14 cellular contexts compared by ENCODE assay signal in the genomic region with DNA sequence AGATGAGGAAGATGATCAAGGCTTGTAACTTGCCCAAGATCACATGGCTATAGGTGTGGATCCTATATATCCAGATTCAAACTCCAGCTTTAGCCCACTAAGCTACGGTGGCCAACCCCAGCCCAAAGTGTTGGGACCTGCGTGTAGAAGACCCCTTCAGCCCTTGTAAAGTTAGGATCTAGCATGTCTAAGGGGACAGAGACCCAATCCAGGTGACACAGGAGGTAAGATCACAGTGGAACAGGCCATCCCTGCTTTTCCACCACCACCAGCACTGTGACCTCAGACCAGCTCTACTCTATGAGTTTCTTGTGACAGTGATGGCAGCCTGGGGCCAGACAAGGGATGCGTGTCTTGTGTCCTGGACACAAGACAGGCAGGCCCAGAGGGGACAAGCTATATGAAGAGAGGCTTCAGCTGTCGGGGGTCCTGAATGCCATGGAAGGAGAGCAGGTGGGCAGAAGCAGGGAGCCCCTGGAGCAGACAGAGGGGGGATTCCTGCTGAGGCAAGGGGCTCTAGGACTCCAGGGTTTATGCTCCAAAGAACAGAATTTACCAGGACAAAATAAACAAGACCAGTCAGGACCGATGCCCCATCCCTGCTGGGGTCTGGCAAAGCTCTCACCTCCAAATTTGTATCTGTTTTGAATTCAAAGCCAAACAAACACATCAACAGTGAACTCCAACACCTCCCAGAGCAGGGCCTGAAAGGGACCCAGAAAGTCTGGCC. TPM values are rescaled to one million over a fixed set of nuclear protein-coding genes. Genes with fewer than 3 reads are reported as not detected.
A peak's percentile ranks its signal among the peaks of the same experiment; 100 is the strongest.
DNase-seq lines count a peak whose midpoint lies in the region; ATAC-seq, FAIRE-seq and TF ChIP-seq lines count a peak whose summit lies in the region.
"Had no signal": no experiment of that assay in that cellular context is flagged by ENCODE, and none has a peak within 500 bp of the region (broad histone marks: within the 10 kb centered on the region; RNA-seq: fewer than 3 reads in every experiment).

No MANE protein-coding gene starts in this region.

- no peak overlapping the region for H3K4me3 Mint-ChIP-seq in stimulated activated naive CD8-positive, alpha-beta T cell treated with anti-CD3 and anti-CD28 coated beads, Interleukin-15, amount 100 ng/mL, for 72 hours
- H3K4me3 Mint-ChIP-seq: CD8-positive, alpha-beta T cell had no signal

- peak; percentile 3 for DNase-seq in stimulated activated naive CD8-positive, alpha-beta T cell treated with anti-CD3 and anti-CD28 coated beads, Interleukin-15, Interleukin-2, amounts not matched to agents 100 U/mL and 50 U/mL, for 24 hours
- DNase-seq in stimulated activated naive CD8-positive, alpha-beta T cell treated with anti-CD3 and anti-CD28 coated beads, Interleukin-15, amount 100 ng/mL, for 72 hours, result no peak
- DNase-seq in colonic mucosa, result peak; percentile 20
- peak; percentile 87 for DNase-seq in osteoblast (ENCODE audit: insufficient read length, low spot score, missing footprints)
- no peak for DNase-seq in H54 (ENCODE audit: insufficient read length, low spot score)
- no peak for DNase-seq in NCI-H1417 (lab: John Stamatoyannopoulos, UW)
- no peak for DNase-seq in RWPE1 (ENCODE audit: low spot score)
- DNase-seq: dermis blood vessel endothelial cell, mesenchymal stem cell, MV-4-11, SHP77 treated with DMSO at 0.1 percent for 48 hours had no signal

- TF ChIP-seq CTCF in colonic mucosa (IDR thresholded peaks at IDR 0.05) (no peak), osteoblast (IDR thresholded peaks at IDR 0.05; ENCODE audit: extremely low read depth, low read depth, low read length) (no peak), RWPE1 (conservative IDR thresholded peaks at IDR 0.05; ENCODE audit: low read depth) (no peak)

- H3K4me1 Mint-ChIP-seq in stimulated activated naive CD8-positive, alpha-beta T cell treated with anti-CD3 and anti-CD28 coated beads, Interleukin-15, amount 100 ng/mL, for 72 hours, result peaks cover under 1% of the 10 kb centered on the region

- CTCF ChIA-PET in RWPE1 (lab: Yijun Ruan, JAX), result no interaction called here

- peaks cover 37% of the 10 kb centered on the region for H3K27me3 Mint-ChIP-seq in stimulated activated naive CD8-positive, alpha-beta T cell treated with anti-CD3 and anti-CD28 coated beads, Interleukin-15, amount 100 ng/mL, for 72 hours

- H3K4me1 ChIP-seq in colonic mucosa (peaks cover 5% of the 10 kb centered on the region), osteoblast (ENCODE audit: insufficient read depth, low read length) (no peaks in the 10 kb centered on the region)

- FAIRE-seq in H54 (lab: Jason Lieb, UNC), result no peak
- FAIRE-seq: astrocyte had no signal

- H3K9me3 Mint-ChIP-seq in stimulated activated naive CD8-positive, alpha-beta T cell treated with anti-CD3 and anti-CD28 coated beads, Interleukin-15, amount 100 ng/mL, for 72 hours, result no peaks in the 10 kb centered on the region
- H3K9me3 Mint-ChIP-seq: CD8-positive, alpha-beta T cell had no signal

- no peaks in the 10 kb centered on the region for H3K9me3 ChIP-seq in colonic mucosa
- no peaks in the 10 kb centered on the region for H3K9me3 ChIP-seq in osteoblast (ENCODE audit: low read depth, low read length)

- H4K20me1 ChIP-seq in osteoblast (ENCODE audit: insufficient read depth, low read length), result no peaks in the 10 kb centered on the region

- no peaks in the 10 kb centered on the region for H3K79me2 ChIP-seq in osteoblast (ENCODE audit: insufficient read depth, low read length)
- H3K79me2 ChIP-seq: parathyroid adenoma had no signal

- H3K4me3 ChIP-seq in colonic mucosa (no peak overlapping the region), osteoblast (ENCODE audit: insufficient read depth, low read length) (no peak overlapping the region)

- H3K36me3 ChIP-seq in colonic mucosa, result no peaks in the 10 kb centered on the region
- H3K36me3 ChIP-seq in osteoblast (ENCODE audit: insufficient read depth, low read length), result no peaks in the 10 kb centered on the region

- H3K4me2 ChIP-seq in osteoblast (ENCODE audit: insufficient read depth, low read length), result no peak overlapping the region

- no peaks in the 10 kb centered on the region for H3K27me3 ChIP-seq in colonic mucosa
- peaks cover 9% of the 10 kb centered on the region for H3K27me3 ChIP-seq in osteoblast (ENCODE audit: insufficient read depth, low read length)

- no peak for TF ChIP-seq POLR2A in H54 (IDR thresholded peaks at IDR 0.05; ENCODE audit: low read depth, low read length)

- H3K27ac ChIP-seq in colonic mucosa (no peak overlapping the region), osteoblast (ENCODE audit: low read depth, low read length) (no peak overlapping the region), RWPE1 (no peak overlapping the region)
- H3K27ac ChIP-seq: parathyroid adenoma had no signal

- intact Hi-C loops in colonic mucosa (cut with DNase I), result no loop called here

- no peak overlapping the region for H2AFZ ChIP-seq in osteoblast (ENCODE audit: low read length)
- H2AFZ ChIP-seq: parathyroid adenoma had no signal

- no peak overlapping the region for H3K27ac Mint-ChIP-seq in stimulated activated naive CD8-positive, alpha-beta T cell treated with anti-CD3 and anti-CD28 coated beads, Interleukin-15, amount 100 ng/mL, for 72 hours
- H3K27ac Mint-ChIP-seq: CD8-positive, alpha-beta T cell had no signal

- ATAC-seq in stimulated activated naive CD8-positive, alpha-beta T cell treated with anti-CD3 and anti-CD28 coated beads, Interleukin-15, Interleukin-2, amounts not matched to agents 100 U/mL and 50 U/mL, for 24 hours, result no peak
- no peak for ATAC-seq in stimulated activated naive CD8-positive, alpha-beta T cell treated with anti-CD3 and anti-CD28 coated beads, Interleukin-15, amount 100 ng/mL, for 72 hours
- ATAC-seq: CD8-positive, alpha-beta T cell had no signal

- H3K9ac ChIP-seq in colonic mucosa (ENCODE audit: low read depth in 2 of 2, low read length in 2 of 2), result no peak overlapping the region
- H3K9ac ChIP-seq: parathyroid adenoma had no signal

- POLR2A ChIA-PET in RWPE1 (lab: Yijun Ruan, JAX; ENCODE audit: low non-redundant PET), result no interaction called here

RNA-seq across cellular contexts. Expression of gene GPRIN2, which starts 10.4 kb away (rescaled TPM):
- 10 to 100 TPM; 32.3 to 34.4 TPM for total RNA-seq in colonic mucosa
- total RNA-seq in osteoblast, result not detected in 2 replicates
- total RNA-seq: CD8-positive, alpha-beta T cell had no signal

RNA-seq across cellular contexts. Expression of gene SYT15, which starts 32.9 kb away (rescaled TPM):
- total RNA-seq in colonic mucosa, result 1 to 10 TPM in 1 of 2 donors, under 1 TPM in 1; 0.62 to 1.2 TPM
- total RNA-seq in osteoblast, result under 0.01 TPM in 2 replicates

Comparison
In these comparisons a context has a peak if more than half of its experiments do, and no peak if none do; other contexts are left out.
1. DNase-seq: peak in stimulated activated naive CD8-positive, alpha-beta T cell treated with anti-CD3 and anti-CD28 coated beads, Interleukin-15, Interleukin-2, amounts not matched to agents 100 U/mL and 50 U/mL, for 24 hours (single experiment), colonic mucosa (single experiment) and osteoblast (single experiment); none in stimulated activated naive CD8-positive, alpha-beta T cell treated with anti-CD3 and anti-CD28 coated beads, Interleukin-15, amount 100 ng/mL, for 72 hours (0 of 2), H54 (single experiment), NCI-H1417 (0 of 3) and RWPE1 (single experiment).
2. RNA of gene GPRIN2, which starts 10.4 kb away (total RNA-seq): 32.3 to 34.4 TPM in colonic mucosa; not detected in osteoblast; every median in the first group is over 10 times any median in the second.